Comparison of ENCODE assay signal across 21 cellular contexts in genomic region chr1:79041666-79042065, GRCh38. TPM values are rescaled to one million over a fixed set of nuclear protein-coding genes. Genes with fewer than 3 reads are reported as not detected.
"Had no signal": no experiment of that assay in that cellular context is flagged by ENCODE, and none has a peak within 500 bp of the region (broad histone marks: within the 10 kb centered on the region; RNA-seq: fewer than 3 reads in every experiment).

No MANE protein-coding gene starts in this region.

- ATAC-seq: gastrocnemius medialis, right cardiac atrium had no signal

- H3K36me3 Mint-ChIP-seq: activated naive CD8-positive, alpha-beta T cell; brain had no signal

- H3K4me3 Mint-ChIP-seq: activated CD4-positive, alpha-beta T cell treated with anti-CD3 and anti-CD28 coated beads, Interleukin-2, amount 10 ng/mL, durations not matched to agents 7 days and 5 days; activated naive CD8-positive, alpha-beta T cell; brain; central memory CD8-positive, alpha-beta T cell; neural crest cell had no signal

- H3K27me3 ChIP-seq: gastrocnemius medialis, heart right ventricle, stomach, testis had no signal

- H3K27ac Mint-ChIP-seq: activated CD4-positive, alpha-beta T cell treated with anti-CD3 and anti-CD28 coated beads, Interleukin-2, amount 10 ng/mL, durations not matched to agents 7 days and 5 days; activated naive CD8-positive, alpha-beta T cell; brain had no signal

- H3K4me1 ChIP-seq: gastrocnemius medialis, prostate gland, stomach, testis had no signal

- H3K4me1 Mint-ChIP-seq: brain; central memory CD8-positive, alpha-beta T cell; neural crest cell had no signal

- H3K4me3 ChIP-seq: lung, prostate gland, stomach, testis had no signal

- H3K36me3 ChIP-seq: gastrocnemius medialis, heart right ventricle, prostate gland, stomach had no signal

- H3K27ac ChIP-seq: prostate gland, stomach, testis had no signal

- H3K9me3 ChIP-seq: gastrocnemius medialis, prostate gland, testis had no signal

- DNase-seq: activated CD4-positive, alpha-beta T cell treated with anti-CD3 and anti-CD28 coated beads, Interleukin-2, amount 10 ng/mL, durations not matched to agents 7 days and 5 days; activated CD8-positive, alpha-beta memory T cell treated with anti-CD3 and anti-CD28 coated beads, Interleukin-2, amount 50 U/mL, for 48 hours; activated gamma-delta T cell treated with Interleukin-2 at 50 U/mL for 16 hours; amygdala; cortex of kidney; effector CD8-positive, alpha-beta T cell; gastrocnemius medialis; heart right ventricle; right cardiac atrium; small intestine; stomach; testis had no signal

- FAIRE-seq: islet of Langerhans, small intestine, TTC549 had no signal

RNA-seq across cellular contexts. Expression of gene ADGRL4, which starts 35.1 kb away (rescaled TPM):
- total RNA-seq: activated CD4-positive, alpha-beta T cell treated with anti-CD3 and anti-CD28 coated beads, Interleukin-2, amount 10 ng/mL, durations not matched to agents 7 days and 5 days; T-helper 2 cell treated with Interferon-gamma antibody and Interleukin-4, amounts not matched to agents 100 ng/mL and 5 ng/mL, for 36 hours had no signal
